In genomic region chr2:242043538-242044205, GRCh38 we compare ENCODE assay signal across 16 cellular contexts.
"Had no signal": no experiment of that assay in that cellular context is flagged by ENCODE, and none has a peak within 500 bp of the region (broad histone marks: within the 10 kb centered on the region; RNA-seq: fewer than 3 reads in every experiment).

No MANE protein-coding gene starts in this region.

- H3K27ac ChIP-seq: gastroesophageal sphincter, hepatocyte, ovary, uterus had no signal

- H3K36me3 ChIP-seq: gastroesophageal sphincter, ovary, uterus had no signal

- H3K4me3 ChIP-seq: gastroesophageal sphincter, hepatocyte, ovary, smooth muscle cell, uterus had no signal

- H3K27me3 ChIP-seq: ovary had no signal

- ATAC-seq: esophagus mucosa; gastroesophageal sphincter; left lobe of liver; naive thymus-derived CD4-positive, alpha-beta T cell; right cardiac atrium had no signal

- H2AFZ ChIP-seq: hepatocyte had no signal

- H3K9me3 ChIP-seq: gastroesophageal sphincter, ovary, uterus had no signal

- H3K4me2 ChIP-seq: hepatocyte, smooth muscle cell had no signal

- H3K4me1 ChIP-seq: gastroesophageal sphincter, uterus had no signal

- DNase-seq: effector memory CD4-positive, alpha-beta T cell; foreskin fibroblast; glutamatergic neuron; kidney glomerular epithelial cell; mammary epithelial cell; ovary; right cardiac atrium; stimulated activated CD4-positive, alpha-beta T cell treated with anti-CD3 and anti-CD28 coated beads, Interleukin-2, amount 100 ng/mL, for 48 hours; stimulated activated naive CD4-positive, alpha-beta T cell treated with Interleukin-2 at 50 U/mL for 16 hours; uterus had no signal

- H3K79me2 ChIP-seq: hepatocyte had no signal
